Comparison of ENCODE assay signal across 10 cellular contexts in genomic region chr15:59611277-59612260, GRCh38.
DNase-seq lines count a peak whose midpoint lies in the region; ATAC-seq and TF ChIP-seq lines count a peak whose summit lies in the region.
"Had no signal": no experiment of that assay in that cellular context is flagged by ENCODE, and none has a peak within 500 bp of the region (broad histone marks: within the 10 kb centered on the region; RNA-seq: fewer than 3 reads in every experiment).

A gene with protein sequence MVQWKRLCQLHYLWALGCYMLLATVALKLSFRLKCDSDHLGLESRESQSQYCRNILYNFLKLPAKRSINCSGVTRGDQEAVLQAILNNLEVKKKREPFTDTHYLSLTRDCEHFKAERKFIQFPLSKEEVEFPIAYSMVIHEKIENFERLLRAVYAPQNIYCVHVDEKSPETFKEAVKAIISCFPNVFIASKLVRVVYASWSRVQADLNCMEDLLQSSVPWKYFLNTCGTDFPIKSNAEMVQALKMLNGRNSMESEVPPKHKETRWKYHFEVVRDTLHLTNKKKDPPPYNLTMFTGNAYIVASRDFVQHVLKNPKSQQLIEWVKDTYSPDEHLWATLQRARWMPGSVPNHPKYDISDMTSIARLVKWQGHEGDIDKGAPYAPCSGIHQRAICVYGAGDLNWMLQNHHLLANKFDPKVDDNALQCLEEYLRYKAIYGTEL (plus strand): TSS chr15:59611783. CDS start chr15:59618239, 6,456 bp downstream.

- H3K27me3 ChIP-seq in ACC112 (ENCODE audit: insufficient read depth, low read length) (peaks cover 9% of the 10 kb centered on the region), brain microvascular endothelial cell (replicated peaks) (peaks cover 4% of the 10 kb centered on the region)

- DNase-seq in HPDE6-E6E7 (ENCODE audit: extremely low spot score) (peak; percentile 72), brain microvascular endothelial cell (peak; percentile 23), left kidney (ENCODE audit: low read depth, low spot score) (peak; percentile 67), hypothalamus (lab: John Stamatoyannopoulos, UW) (no peak), head of caudate nucleus (no peak)

- H3K79me2 ChIP-seq in ACC112 (ENCODE audit: control insufficient read depth, insufficient read depth, low read length, unreplicated experiment), result no peaks in the 10 kb centered on the region
- H3K79me2 ChIP-seq: parathyroid adenoma had no signal

- peak within 1 kb of the TSS; percentile 29 for H2AFZ ChIP-seq in ACC112 (ENCODE audit: low read length, unreplicated experiment)
- H2AFZ ChIP-seq: parathyroid adenoma had no signal

- H3K36me3 ChIP-seq in ACC112 (ENCODE audit: insufficient read depth, low read length) (no peaks in the 10 kb centered on the region), brain microvascular endothelial cell (replicated peaks) (no peaks in the 10 kb centered on the region)

- no peak for TF ChIP-seq CTCF in brain microvascular endothelial cell (IDR thresholded peaks at IDR 0.05; ENCODE audit: low read depth, low read length, missing control alignments)

- H3K27ac ChIP-seq in ACC112 (ENCODE audit: low read depth, low read length) (peak within 1 kb of the TSS; percentile 14; the same call in 1 of the 2 replicates), brain microvascular endothelial cell (no peak within 1 kb of the TSS)
- H3K27ac ChIP-seq: parathyroid adenoma, SK-N-MC had no signal

- ATAC-seq in GM18858 (IDR thresholded peaks at IDR 0.05; ENCODE audit: unreplicated experiment) (no peak), GM19324 (IDR thresholded peaks at IDR 0.05; ENCODE audit: low FRiP score, unreplicated experiment) (no peak)

- in situ Hi-C loops in brain microvascular endothelial cell (cut with HindIII; ENCODE audit: low pct_ligation_motif_present, low sequenced_read_pairs), result no loop called here

- peaks cover 10% of the 10 kb centered on the region for H3K4me1 ChIP-seq in ACC112 (ENCODE audit: control insufficient read depth, insufficient read depth, low read length, unreplicated experiment)
- H3K4me1 ChIP-seq: parathyroid adenoma had no signal

- intact Hi-C loops in head of caudate nucleus (cut with DNase I), result no loop called here

- H3K4me3 ChIP-seq in ACC112 (ENCODE audit: low read depth, low read length) (peak within 1 kb of the TSS; percentile 1; the same call in 1 of the 2 replicates), brain microvascular endothelial cell (ENCODE audit: low read depth, low read length) (no peak within 1 kb of the TSS)
- H3K4me3 ChIP-seq: SK-N-MC had no signal

Comparison
In these comparisons a context has a peak if more than half of its experiments do, and no peak if none do; other contexts are left out.
1. DNase-seq: peak in HPDE6-E6E7 (single experiment), brain microvascular endothelial cell (single experiment) and left kidney (single experiment); none in hypothalamus (0 of 51) and head of caudate nucleus (0 of 42).